Comparison of ENCODE assay signal across 11 cellular contexts in the genomic region with DNA sequence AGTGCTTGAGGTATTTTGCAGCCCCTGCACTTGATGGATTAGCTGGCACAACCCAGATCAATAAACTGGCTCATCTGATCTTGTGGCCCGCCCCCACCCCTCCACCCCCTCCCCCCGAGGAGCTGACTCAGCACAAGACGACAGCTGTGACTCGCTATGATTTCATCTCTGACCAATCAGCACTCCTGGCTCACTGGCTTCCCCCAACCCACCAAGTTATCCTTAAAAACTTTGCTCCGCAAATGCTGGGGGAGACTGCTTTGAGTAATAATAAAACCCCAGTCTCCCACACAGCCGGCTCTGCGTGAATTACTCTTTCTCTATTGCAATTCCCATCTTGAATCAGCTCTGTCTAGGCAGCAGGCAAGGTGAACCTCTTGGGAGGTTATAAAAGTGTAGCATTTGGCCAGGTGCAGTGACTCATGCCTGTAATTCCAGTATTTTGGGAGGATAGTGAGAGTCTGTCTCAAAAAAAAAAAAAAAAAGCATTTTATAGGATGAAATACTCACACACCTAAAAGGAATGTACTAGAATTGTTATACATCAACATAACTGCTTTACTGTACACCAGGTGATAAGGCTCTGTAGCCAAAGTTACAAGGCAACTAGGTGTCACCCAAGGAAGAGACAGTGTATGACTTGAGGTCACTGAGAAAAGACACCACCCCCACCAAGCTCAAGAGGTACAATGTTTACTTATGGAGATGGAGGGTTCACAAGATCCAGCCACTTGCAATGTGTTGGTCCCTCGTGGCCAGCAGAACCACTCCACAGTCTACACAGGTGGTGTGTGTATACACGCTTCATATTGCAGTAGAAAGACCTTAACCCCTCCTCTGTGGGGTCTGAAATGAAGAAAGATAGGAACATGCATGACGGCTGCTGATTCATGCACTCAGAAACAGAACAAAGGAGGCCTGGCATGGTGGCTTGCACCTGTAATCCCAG. TPM values are rescaled to one million over a fixed set of nuclear protein-coding genes. Genes with fewer than 3 reads are reported as not detected.
DNase-seq lines count a peak whose midpoint lies in the region; ATAC-seq and TF ChIP-seq lines count a peak whose summit lies in the region.
"Had no signal": no experiment of that assay in that cellular context is flagged by ENCODE, and none has a peak within 500 bp of the region (broad histone marks: within the 10 kb centered on the region; RNA-seq: fewer than 3 reads in every experiment).

No MANE protein-coding gene starts in this region.

- no peak for TF ChIP-seq CTCF in neural progenitor cell (IDR thresholded peaks at IDR 0.05)
- no peak for TF ChIP-seq CTCF in GM20000 (IDR thresholded peaks at IDR 0.05; ENCODE audit: extremely low read depth, missing control alignments)

- H3K27ac Mint-ChIP-seq in neural progenitor cell: no peak overlapping the region
- H3K27ac Mint-ChIP-seq: T-helper 1 cell treated with Interleukin-12 subunit alpha and Interleukin-12 subunit beta and Interleukin-4 antibody, amounts not matched to agents 30 μg/mL and 1 μg/mL, for 36 hours had no signal

- peaks cover 99% of the 10 kb centered on the region for H3K79me2 ChIP-seq in neural progenitor cell (ENCODE audit: low read depth)

- H3F3A ChIP-seq in neural progenitor cell (ENCODE audit: low read depth): no peaks in the 10 kb centered on the region

- H3K4me3 Mint-ChIP-seq in neural progenitor cell: no peak overlapping the region
- H3K4me3 Mint-ChIP-seq: T-helper 1 cell treated with Interleukin-12 subunit alpha and Interleukin-12 subunit beta and Interleukin-4 antibody, amounts not matched to agents 30 μg/mL and 1 μg/mL, for 36 hours had no signal

- H3K27ac ChIP-seq in ectodermal cell (ENCODE audit: insufficient read depth, low read depth, low read length, poor library complexity, severe bottlenecking): peak overlapping the region; percentile 16
- no peak overlapping the region for H3K27ac ChIP-seq in neural progenitor cell

- H3K4me3 ChIP-seq in ectodermal cell (ENCODE audit: insufficient read depth, low read depth, low read length) (no peak overlapping the region), neural progenitor cell (no peak overlapping the region)

- peak; percentile 52 for DNase-seq in EL
- peak; percentile 64 for DNase-seq in NCI-H82 (lab: John Stamatoyannopoulos, UW)
- no peak for DNase-seq in neural progenitor cell (ENCODE audit: low spot score)
- DNase-seq in GM20000 (ENCODE audit: low spot score): no peak
- no peak for DNase-seq in hepatic stellate cell (ENCODE audit: low spot score)
- DNase-seq: DND-41, NCI-H2081 had no signal

- no peaks in the 10 kb centered on the region for H3K9me3 ChIP-seq in ectodermal cell (ENCODE audit: control insufficient read depth, low read length)
- no peaks in the 10 kb centered on the region for H3K9me3 ChIP-seq in neural progenitor cell (ENCODE audit: low read depth)

- no peak overlapping the region for H3K9ac ChIP-seq in neural progenitor cell

- peaks cover 17% of the 10 kb centered on the region for H3K4me1 Mint-ChIP-seq in neural progenitor cell

- H3K4me1 ChIP-seq in ectodermal cell (ENCODE audit: control insufficient read depth, insufficient read depth, low read length): no peaks in the 10 kb centered on the region
- no peaks in the 10 kb centered on the region for H3K4me1 ChIP-seq in neural progenitor cell

- no peak for ATAC-seq in GM19351 (IDR thresholded peaks at IDR 0.05; ENCODE audit: unreplicated experiment)
- ATAC-seq in HG02610 (IDR thresholded peaks at IDR 0.05; ENCODE audit: unreplicated experiment): no peak

- peaks cover 55% of the 10 kb centered on the region for H4K20me1 ChIP-seq in neural progenitor cell (ENCODE audit: low read depth)

- H3K9me3 Mint-ChIP-seq in neural progenitor cell: no peaks in the 10 kb centered on the region
- H3K9me3 Mint-ChIP-seq: T-helper 1 cell treated with Interleukin-12 subunit alpha and Interleukin-12 subunit beta and Interleukin-4 antibody, amounts not matched to agents 30 μg/mL and 1 μg/mL, for 36 hours had no signal

- peak overlapping the region; percentile 31 for H3K4me2 ChIP-seq in neural progenitor cell

- 55% methylated on average over 9 to 10 of the region's 10 CpGs for WGBS in ectodermal cell, 2 experiments

- H3K27me3 Mint-ChIP-seq in neural progenitor cell (ENCODE audit: insufficient read depth, low read depth): no peaks in the 10 kb centered on the region

- no peaks in the 10 kb centered on the region for H3K27me3 ChIP-seq in ectodermal cell (ENCODE audit: control insufficient read depth, insufficient read depth, low read length, poor library complexity, severe bottlenecking)
- no peaks in the 10 kb centered on the region for H3K27me3 ChIP-seq in neural progenitor cell

- H3K36me3 ChIP-seq in ectodermal cell (ENCODE audit: control insufficient read depth, insufficient read depth, low read length): peaks cover 7% of the 10 kb centered on the region
- peaks cover 4% of the 10 kb centered on the region for H3K36me3 ChIP-seq in neural progenitor cell

- no peak overlapping the region for H2AFZ ChIP-seq in neural progenitor cell (replicated peaks)

- peaks cover 23% of the 10 kb centered on the region for H3K36me3 Mint-ChIP-seq in neural progenitor cell

RNA-seq across cellular contexts. Expression of a gene that starts 8.6 kb away (rescaled TPM):
- polyA plus RNA-seq in ectodermal cell (2013, experiment 1 of 4): 25.7 TPM
- polyA plus RNA-seq in ectodermal cell (2013, experiment 2 of 4): 31.5 TPM
- 15.6 TPM for polyA plus RNA-seq in ectodermal cell (2013, experiment 3 of 4)
- polyA plus RNA-seq in ectodermal cell (2013, experiment 4 of 4): 18.9 TPM
- 28.3 and 29.7 TPM in 2 replicates for total RNA-seq in neural progenitor cell (ENCODE audit: low replicate concordance)

Comparison
In these comparisons a context has a peak if more than half of its experiments do, and no peak if none do; other contexts are left out.
1. DNase-seq: peak in EL (single experiment) and NCI-H82 (single experiment); none in neural progenitor cell (single experiment), GM20000 (single experiment) and hepatic stellate cell (single experiment).